8 cellular contexts compared by ENCODE assay signal in genomic region chr6:145809211-145809610, GRCh38. TPM values are rescaled to one million over a fixed set of nuclear protein-coding genes. Genes with fewer than 3 reads are reported as not detected.
DNase-seq lines count a peak whose midpoint lies in the region; ATAC-seq and TF ChIP-seq lines count a peak whose summit lies in the region.
"Had no signal": no experiment of that assay in that cellular context is flagged by ENCODE, and none has a peak within 500 bp of the region (broad histone marks: within the 10 kb centered on the region; RNA-seq: fewer than 3 reads in every experiment).

No MANE protein-coding gene starts in this region.

- peaks cover 5% of the 10 kb centered on the region for H3K9me1 ChIP-seq in IMR-90 (ENCODE audit: insufficient read depth, low read length)

- POLR2A ChIA-PET in IMR-90 (lab: Charles Lee; ENCODE audit: unreplicated experiment) = no interaction called here

- H3K4me3 Mint-ChIP-seq in activated T-helper 2 cell treated with anti-CD3 and anti-CD28 coated beads, Interferon-gamma antibody, Interleukin-2, Interleukin-4, amounts not matched to agents 10 μg/mL and 5 μg/mL and 100 μg/mL, durations not matched to agents 14 hours and 24 hours and 36 hours (ENCODE audit: low read depth) = no peak overlapping the region
- H3K4me3 Mint-ChIP-seq: dendritic cell treated with granulocyte-macrophage colony-stimulating factor and Interleukin-4, amounts not matched to agents 40 ng/mL and 50 ng/mL, for 4 days had no signal

- no peak overlapping the region for H2AK5ac ChIP-seq in IMR-90 (ENCODE audit: low read depth, low read length)

- no peak for TF ChIP-seq CTCF in IMR-90 (conservative IDR thresholded peaks at IDR 0.05; ENCODE audit: low read depth, low read length)
- TF ChIP-seq CTCF in smooth muscle cell (IDR thresholded peaks at IDR 0.05; ENCODE audit: borderline replicate concordance, insufficient read depth, poor library complexity, severe bottlenecking) = no peak

- dilution Hi-C loops in IMR-90 (cut with HindIII; ENCODE audit: low sequenced_read_pairs, unreplicated experiment) = no loop called here

- H2AFZ ChIP-seq in IMR-90 (replicated peaks; ENCODE audit: low read length, poor library complexity) = no peak overlapping the region
- H2AFZ ChIP-seq in smooth muscle cell (ENCODE audit: low read depth) = no peak overlapping the region

- no peak overlapping the region for H3K56ac ChIP-seq in IMR-90 (ENCODE audit: extremely low read depth, insufficient read depth, low read length)

- BruUV-seq in IMR-90 (replicated peaks; lab: Mats Ljungman, UMichigan) = no TSS peak

- H3K36me3 Mint-ChIP-seq in activated T-helper 2 cell treated with anti-CD3 and anti-CD28 coated beads, Interferon-gamma antibody, Interleukin-2, Interleukin-4, amounts not matched to agents 10 μg/mL and 5 μg/mL and 100 μg/mL, durations not matched to agents 14 hours and 24 hours and 36 hours (ENCODE audit: low read depth) = peaks cover 41% of the 10 kb centered on the region

- in situ Hi-C loops in IMR-90 (cut with MboI; ENCODE audit: low sequenced_read_pairs) = no loop called here

- H3K36me3 ChIP-seq in IMR-90 (ENCODE audit: control insufficient read depth, insufficient read depth, low read length) (peaks cover 17% of the 10 kb centered on the region), smooth muscle cell (ENCODE audit: low read depth) (peaks cover 4% of the 10 kb centered on the region)

- no peak overlapping the region for H2BK120ac ChIP-seq in IMR-90 (ENCODE audit: low read depth, low read length)

- no peak overlapping the region for H3K4me2 ChIP-seq in IMR-90 (ENCODE audit: low read depth, low read length)
- peak overlapping the region; percentile 56 for H3K4me2 ChIP-seq in smooth muscle cell

- CTCF ChIA-PET in IMR-90 (lab: Yijun Ruan, JAX) = no interaction called here

- ATAC-seq in GM19043 (IDR thresholded peaks at IDR 0.05; ENCODE audit: low read depth, unreplicated experiment) (peak; percentile 66), HG02759 (IDR thresholded peaks at IDR 0.05; ENCODE audit: unreplicated experiment) (peak; percentile 67), IMR-90 (ENCODE audit: low read depth) (no peak)

- H2AK9ac ChIP-seq in IMR-90 (replicated peaks; ENCODE audit: low read depth, low read length, poor library complexity) = no peak overlapping the region

- no peaks in the 10 kb centered on the region for H3K9me3 ChIP-seq in IMR-90 (ENCODE audit: control insufficient read depth, insufficient read depth, low read length)
- no peaks in the 10 kb centered on the region for H3K9me3 ChIP-seq in smooth muscle cell (replicated peaks; ENCODE audit: low read depth)

- no peak for TF ChIP-seq POLR2A in IMR-90 (IDR thresholded peaks at IDR 0.05; ENCODE audit: low read depth, low read length)

- peak overlapping the region; percentile 16; the same call in 1 of the 2 replicates for H3K18ac ChIP-seq in IMR-90 (ENCODE audit: low read depth, low read length)

- H3K4me3 ChIP-seq in IMR-90 (ENCODE audit: insufficient read depth, low read depth, low read length) (no peak overlapping the region), smooth muscle cell (no peak overlapping the region)

- H3K9me3 Mint-ChIP-seq in activated T-helper 2 cell treated with anti-CD3 and anti-CD28 coated beads, Interferon-gamma antibody, Interleukin-2, Interleukin-4, amounts not matched to agents 10 μg/mL and 5 μg/mL and 100 μg/mL, durations not matched to agents 14 hours and 24 hours and 36 hours = no peaks in the 10 kb centered on the region
- H3K9me3 Mint-ChIP-seq: dendritic cell treated with granulocyte-macrophage colony-stimulating factor and Interleukin-4, amounts not matched to agents 40 ng/mL and 50 ng/mL, for 4 days had no signal

- H2BK20ac ChIP-seq in IMR-90 (ENCODE audit: low read depth, low read length) = no peak overlapping the region

- no peak overlapping the region for H3K27ac Mint-ChIP-seq in activated T-helper 2 cell treated with anti-CD3 and anti-CD28 coated beads, Interferon-gamma antibody, Interleukin-2, Interleukin-4, amounts not matched to agents 10 μg/mL and 5 μg/mL and 100 μg/mL, durations not matched to agents 14 hours and 24 hours and 36 hours
- H3K27ac Mint-ChIP-seq: dendritic cell treated with granulocyte-macrophage colony-stimulating factor and Interleukin-4, amounts not matched to agents 40 ng/mL and 50 ng/mL, for 4 days had no signal

- no peak overlapping the region for H3K4ac ChIP-seq in IMR-90 (ENCODE audit: low read depth, low read length)

- H2BK5ac ChIP-seq in IMR-90 (ENCODE audit: low read depth, low read length, poor library complexity, severe bottlenecking) = no peak overlapping the region

- peaks cover 98% of the 10 kb centered on the region for H3K79me2 ChIP-seq in smooth muscle cell (ENCODE audit: low read depth)

- H3K23ac ChIP-seq in IMR-90 (ENCODE audit: low read depth, low read length) = no peak overlapping the region

- no peak overlapping the region for H3K9ac ChIP-seq in IMR-90 (ENCODE audit: low read depth, low read length)
- no peak overlapping the region for H3K9ac ChIP-seq in smooth muscle cell (ENCODE audit: low read depth)

- H3K27me3 ChIP-seq in IMR-90 (ENCODE audit: control insufficient read depth, insufficient read depth, low read length) = no peaks in the 10 kb centered on the region
- H3K27me3 ChIP-seq in smooth muscle cell (ENCODE audit: low read depth) = no peaks in the 10 kb centered on the region

- no peak overlapping the region for H3K14ac ChIP-seq in IMR-90 (replicated peaks; ENCODE audit: low read depth, low read length)

- H3K27ac ChIP-seq in IMR-90 (ENCODE audit: insufficient read depth, low read length) (no peak overlapping the region), smooth muscle cell (ENCODE audit: low read depth) (no peak overlapping the region)

- H4K91ac ChIP-seq in IMR-90 (ENCODE audit: insufficient read depth, low read depth, low read length) = no peak overlapping the region

- no peaks in the 10 kb centered on the region for H3K27me3 Mint-ChIP-seq in activated T-helper 2 cell treated with anti-CD3 and anti-CD28 coated beads, Interferon-gamma antibody, Interleukin-2, Interleukin-4, amounts not matched to agents 10 μg/mL and 5 μg/mL and 100 μg/mL, durations not matched to agents 14 hours and 24 hours and 36 hours (ENCODE audit: low read depth)
- H3K27me3 Mint-ChIP-seq: dendritic cell treated with granulocyte-macrophage colony-stimulating factor and Interleukin-4, amounts not matched to agents 40 ng/mL and 50 ng/mL, for 4 days had no signal

- H3K79me1 ChIP-seq in IMR-90 (ENCODE audit: low read depth in 1 of 2, low read length in 2 of 2) = peaks cover 25 to 57% of the 10 kb centered on the region in 2 experiments

- H2BK15ac ChIP-seq in IMR-90 (ENCODE audit: low read depth, low read length) = no peak overlapping the region

- TF ChIP-seq RAD21 in IMR-90 (IDR thresholded peaks at IDR 0.05; ENCODE audit: low read length) = no peak

- no peak overlapping the region for H4K8ac ChIP-seq in IMR-90 (ENCODE audit: low read depth in 2 of 2, low read length in 2 of 2)

- H4K5ac ChIP-seq in IMR-90 (ENCODE audit: low read depth, low read length) = no peak overlapping the region

- peaks cover 42% of the 10 kb centered on the region for H4K20me1 ChIP-seq in IMR-90 (ENCODE audit: insufficient read depth, low read length)
- H4K20me1 ChIP-seq in smooth muscle cell (ENCODE audit: low read depth) = peaks cover 75% of the 10 kb centered on the region

- intact Hi-C loops in IMR-90 (cut with micrococcal nuclease) = no loop called here
- intact Hi-C loops in activated T-helper 2 cell treated with anti-CD3 and anti-CD28 coated beads, Interferon-gamma antibody, Interleukin-2, Interleukin-4, amounts not matched to agents 10 μg/mL and 5 μg/mL and 100 μg/mL, durations not matched to agents 14 hours and 24 hours and 36 hours (cut with micrococcal nuclease) = no loop called here

- peaks cover 4% of the 10 kb centered on the region for H3K4me1 ChIP-seq in IMR-90 (ENCODE audit: control insufficient read depth, insufficient read depth, low read length)
- peaks cover 37% of the 10 kb centered on the region for H3K4me1 ChIP-seq in smooth muscle cell (ENCODE audit: low read depth)

- no peak for DNase-seq in IMR-90
- DNase-seq in smooth muscle cell (lab: John Stamatoyannopoulos, UW; ENCODE audit: unreplicated experiment) = no peak
- DNase-seq in stimulated activated CD4-positive, alpha-beta T cell treated with anti-CD3 and anti-CD28 coated beads, Interleukin-4, amount 100 ng/mL, for 1 hour = no peak
- DNase-seq in A172 (ENCODE audit: low spot score) = no peak
- DNase-seq in activated T-helper 2 cell treated with anti-CD3 and anti-CD28 coated beads, Interferon-gamma antibody, Interleukin-2, Interleukin-4, amounts not matched to agents 10 μg/mL and 5 μg/mL and 100 μg/mL, durations not matched to agents 14 hours and 24 hours and 36 hours (ENCODE audit: low spot score) = no peak

- H3F3A ChIP-seq in smooth muscle cell (ENCODE audit: low read depth) = no peaks in the 10 kb centered on the region

- peaks cover 28% of the 10 kb centered on the region for H3K4me1 Mint-ChIP-seq in activated T-helper 2 cell treated with anti-CD3 and anti-CD28 coated beads, Interferon-gamma antibody, Interleukin-2, Interleukin-4, amounts not matched to agents 10 μg/mL and 5 μg/mL and 100 μg/mL, durations not matched to agents 14 hours and 24 hours and 36 hours (ENCODE audit: low read depth)

TF ChIP-seq in IMR-90, 13 proteins besides CTCF, POLR2A, EP300 and RAD21 (continues in another document):
- TF ChIP-seq SMC3 (IDR thresholded peaks at IDR 0.05; ENCODE audit: low read depth, low read length) = no peak
- no peak for TF ChIP-seq MAFK (IDR thresholded peaks at IDR 0.05; ENCODE audit: low read depth, low read length)
- TF ChIP-seq ELK1 (IDR thresholded peaks at IDR 0.05; ENCODE audit: borderline replicate concordance, low read depth, low read length) = no peak
- no peak for TF ChIP-seq RFX5 (IDR thresholded peaks at IDR 0.05; ENCODE audit: low read depth, low read length)

RNA-seq across cellular contexts. Expression of gene FBXO30, which starts 5.4 kb away (rescaled TPM):
- 9.3 and 15.3 TPM in 2 replicates for total RNA-seq in IMR-90 (2012; rRNA removed)
- polyA plus RNA-seq in IMR-90 (2012; rRNA removed) = 2.2 and 3.1 TPM in 2 replicates
- 0.45 and 0.46 TPM in 2 replicates for polyA plus RNA-seq in IMR-90 (2012; cell fraction: cytosol; rRNA removed)
- 0.45 and 5.0 TPM in 2 replicates for polyA plus RNA-seq in IMR-90 (2012; cell fraction: nucleus; rRNA removed; ENCODE audit: low replicate concordance)
- total RNA-seq in smooth muscle cell = 8.3 and 10.3 TPM in 2 replicates
- polyA plus RNA-seq in smooth muscle cell = 3.1 and 3.6 TPM in 2 replicates
- total RNA-seq in A172 (2014; rRNA removed; shearing (Covaris generic)) = 7.2 and 8.6 TPM in 2 replicates
- total RNA-seq in activated T-helper 2 cell treated with anti-CD3 and anti-CD28 coated beads, Interferon-gamma antibody, Interleukin-2, Interleukin-4, amounts not matched to agents 10 μg/mL and 5 μg/mL and 100 μg/mL, durations not matched to agents 14 hours and 24 hours and 36 hours = 6.4 and 6.8 TPM in 2 replicates
